ENCODE assay signal across 16 cellular contexts in the genomic region with DNA sequence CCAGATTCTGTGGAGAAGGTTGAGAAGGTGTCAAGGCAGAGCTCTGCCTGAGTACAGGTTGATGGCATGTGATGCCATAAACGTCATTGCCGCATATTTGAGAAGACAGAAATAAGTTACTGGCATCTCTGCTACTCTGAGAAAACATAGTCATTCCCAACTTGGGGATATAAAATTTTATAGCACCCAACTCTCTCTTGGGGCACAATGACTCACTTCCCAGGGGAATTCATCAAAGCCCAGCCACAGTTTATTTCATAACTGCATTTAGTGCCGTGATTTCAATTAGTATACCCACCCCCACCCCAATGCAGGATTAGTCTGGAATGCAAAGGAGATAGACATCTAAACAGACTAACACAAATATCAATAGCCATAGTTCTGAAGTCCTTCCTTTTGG.
DNase-seq lines count a peak whose midpoint lies in the region; ATAC-seq and TF ChIP-seq lines count a peak whose summit lies in the region.
"Had no signal": no experiment of that assay in that cellular context is flagged by ENCODE, and none has a peak within 500 bp of the region (broad histone marks: within the 10 kb centered on the region; RNA-seq: fewer than 3 reads in every experiment).

No MANE protein-coding gene starts in this region.

- H3K9me3 Mint-ChIP-seq in glutamatergic neuron (ENCODE audit: unreplicated experiment), result no peaks in the 10 kb centered on the region
- H3K9me3 Mint-ChIP-seq: GM23338 had no signal

- peaks cover 11% of the 10 kb centered on the region for H3K4me1 ChIP-seq in mucosa of descending colon (ENCODE audit: low read depth)

- DNase-seq in EH (ENCODE audit: low read depth), result peak; percentile 3
- peak; percentile 40 for DNase-seq in SW480 (ENCODE audit: low spot score)
- peak; percentile 8 for DNase-seq in fibroblast of villous mesenchyme (ENCODE audit: low read depth)
- no peak for DNase-seq in mucosa of descending colon
- DNase-seq in glutamatergic neuron, result no peak
- DNase-seq: 8988T; CD4-positive, alpha-beta memory T cell; DMS153; DMS79; H7 had no signal

- no peaks in the 10 kb centered on the region for H3K9me3 ChIP-seq in mucosa of descending colon
- H3K9me3 ChIP-seq: BLaER1 had no signal

- peaks cover 14% of the 10 kb centered on the region for H3K4me1 Mint-ChIP-seq in glutamatergic neuron (ENCODE audit: low read depth, unreplicated experiment)
- H3K4me1 Mint-ChIP-seq: CD4-positive, alpha-beta memory T cell had no signal

- intact Hi-C loops in mucosa of descending colon (cut with DNase I, micrococcal nuclease), result no loop called here

- TF ChIP-seq CTCF in fibroblast of villous mesenchyme (IDR thresholded peaks at IDR 0.05; ENCODE audit: insufficient read depth, low read depth, low read length), result no peak
- no peak for TF ChIP-seq CTCF in mucosa of descending colon (IDR thresholded peaks at IDR 0.05)
- TF ChIP-seq CTCF in glutamatergic neuron (IDR thresholded peaks at IDR 0.05; ENCODE audit: partially characterized antibody, unreplicated experiment), result no peak

- H3K4me3 ChIP-seq in fibroblast of villous mesenchyme (ENCODE audit: low read depth, low read length), result no peak overlapping the region
- H3K4me3 ChIP-seq in mucosa of descending colon, result no peak overlapping the region
- H3K4me3 ChIP-seq: BLaER1, GM12878, GM23338 had no signal

- no peak overlapping the region for H3K4me3 Mint-ChIP-seq in glutamatergic neuron (ENCODE audit: unreplicated experiment)
- H3K4me3 Mint-ChIP-seq: CD14-positive monocyte; CD4-positive, alpha-beta memory T cell; GM23338 had no signal

- no peaks in the 10 kb centered on the region for H3K36me3 Mint-ChIP-seq in glutamatergic neuron (ENCODE audit: unreplicated experiment)
- H3K36me3 Mint-ChIP-seq: CD14-positive monocyte; CD4-positive, alpha-beta memory T cell had no signal

- peak; percentile 55 for ATAC-seq in mucosa of descending colon
- ATAC-seq in HG02973 (IDR thresholded peaks at IDR 0.05; ENCODE audit: unreplicated experiment), result no peak
- no peak for ATAC-seq in HG03135 (IDR thresholded peaks at IDR 0.05; ENCODE audit: unreplicated experiment)
- ATAC-seq: GM12878 had no signal

- H3K27me3 Mint-ChIP-seq in glutamatergic neuron (ENCODE audit: unreplicated experiment), result peaks cover 2% of the 10 kb centered on the region

- H3K27ac Mint-ChIP-seq in glutamatergic neuron (ENCODE audit: unreplicated experiment), result no peak overlapping the region
- H3K27ac Mint-ChIP-seq: CD14-positive monocyte; CD4-positive, alpha-beta memory T cell; GM23338 had no signal

- no peaks in the 10 kb centered on the region for H3K36me3 ChIP-seq in mucosa of descending colon (ENCODE audit: low read depth)
- H3K36me3 ChIP-seq: BLaER1 had no signal

Comparison
In these comparisons a context has a peak if more than half of its experiments do, and no peak if none do; other contexts are left out.
1. DNase-seq: peak in EH (single experiment), SW480 (single experiment) and fibroblast of villous mesenchyme (single experiment); none in mucosa of descending colon (0 of 3) and glutamatergic neuron (single experiment).